ENCODE assay signal across 8 cellular contexts in the genomic region with DNA sequence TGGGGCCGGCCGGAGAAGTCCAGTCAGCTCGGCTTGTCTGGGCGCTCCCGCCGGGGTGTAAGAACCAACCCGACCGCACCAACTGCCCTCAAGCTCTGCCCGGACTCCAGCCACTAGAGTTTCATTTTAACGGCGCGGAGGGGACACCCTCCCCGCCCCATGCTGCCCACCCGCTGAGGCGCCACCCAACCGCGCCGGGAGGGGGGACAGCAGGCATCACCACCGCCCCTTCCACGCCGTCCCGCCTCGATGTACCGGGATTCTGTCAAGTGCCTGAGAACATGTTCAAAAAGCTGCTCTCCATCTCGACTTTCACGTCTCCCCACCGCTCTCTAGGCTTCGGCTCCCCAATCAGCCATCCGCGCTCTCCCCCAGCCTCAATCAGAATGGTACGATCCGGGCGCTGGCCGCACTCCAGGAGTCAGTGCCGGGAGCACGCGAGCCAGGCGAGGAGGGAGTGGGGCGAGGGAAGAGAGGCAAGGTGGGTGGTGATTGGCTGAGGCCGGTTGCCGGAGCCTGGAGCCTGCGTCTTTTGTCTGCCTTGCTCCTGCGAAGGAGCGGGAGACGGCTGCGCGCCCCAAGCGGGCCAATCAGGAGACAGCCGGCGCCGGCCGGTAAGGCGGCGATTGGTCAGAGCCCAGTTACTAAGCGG. TPM values are rescaled to one million over a fixed set of nuclear protein-coding genes. Genes with fewer than 3 reads are reported as not detected.
DNase-seq lines count a peak whose midpoint lies in the region; ATAC-seq, FAIRE-seq and TF ChIP-seq lines count a peak whose summit lies in the region.

TSS of gene PIK3R3 (minus strand) at position 101 of the 652 bp plus-strand sequence. CDS start 677 bp downstream, outside the sequence.

- peaks cover 17% of the 10 kb centered on the region for H3K27me3 ChIP-seq in HUES48 (ENCODE audit: control insufficient read depth, insufficient read depth, low read length)
- no peaks in the 10 kb centered on the region for H3K27me3 ChIP-seq in OCI-LY1 (ENCODE audit: insufficient read depth, low read length)
- no peaks in the 10 kb centered on the region for H3K27me3 ChIP-seq in endothelial cell of umbilical vein (ENCODE audit: control insufficient read depth in 2 of 2, insufficient read depth in 2 of 2, low read length in 2 of 2)

- no peaks in the 10 kb centered on the region; the same call in 1 of the 2 replicates for H3K79me2 ChIP-seq in OCI-LY1 (ENCODE audit: insufficient read depth, low read length)
- no peaks in the 10 kb centered on the region for H3K79me2 ChIP-seq in endothelial cell of umbilical vein (ENCODE audit: control insufficient read depth, insufficient read depth, low read length)

- peaks cover 20% of the 10 kb centered on the region for H3K4me1 ChIP-seq in HUES48 (ENCODE audit: control insufficient read depth, insufficient read depth, low read length)
- H3K4me1 ChIP-seq in OCI-LY1 (ENCODE audit: insufficient read depth, low read length, severe bottlenecking), result peaks cover 25% of the 10 kb centered on the region
- H3K4me1 ChIP-seq in endothelial cell of umbilical vein (ENCODE audit: control insufficient read depth, extremely low read depth, insufficient read depth, low read length), result peaks cover 24% of the 10 kb centered on the region

- H3K9me2 ChIP-seq in OCI-LY1 (ENCODE audit: low read depth, low read length), result no peaks in the 10 kb centered on the region

- TF ChIP-seq CTCF in OCI-LY1 (IDR thresholded peaks at IDR 0.05; ENCODE audit: low read length) (no peak), endothelial cell of umbilical vein (IDR thresholded peaks at IDR 0.05; ENCODE audit: extremely low read depth in 1 of 2, insufficient read depth in 1 of 2, low read depth in 1 of 2, low read length in 2 of 2) (no peak)

- CTCF ChIA-PET in endothelial cell of umbilical vein (lab: Charles Lee), result interaction anchor here (1.0 to 2.7 kb wide), 4 partner anchors 49 to 93 kb away, joined by 3 to 9 read pairs (median 8); no protein-coding TSS in a partner anchor

- H2AFZ ChIP-seq in OCI-LY1 (ENCODE audit: low read length) (peak within 1 kb of the TSS; percentile 82; the same call in 1 of the 2 replicates), endothelial cell of umbilical vein (ENCODE audit: low read depth, low read length) (peak within 1 kb of the TSS; percentile 85)

- peak; percentile 99 for TF ChIP-seq POLR2A in endothelial cell of umbilical vein (IDR thresholded peaks at IDR 0.05; ENCODE audit: low read depth, low read length)

- no peaks in the 10 kb centered on the region for H3K9me3 ChIP-seq in HUES48 (ENCODE audit: control insufficient read depth, insufficient read depth, low read length)
- no peaks in the 10 kb centered on the region for H3K9me3 ChIP-seq in OCI-LY1 (ENCODE audit: low read length)
- H3K9me3 ChIP-seq in endothelial cell of umbilical vein (replicated peaks; ENCODE audit: control insufficient read depth, insufficient read depth, low read length), result no peaks in the 10 kb centered on the region

- H3K9me1 ChIP-seq in endothelial cell of umbilical vein (replicated peaks; ENCODE audit: control insufficient read depth, extremely low read depth, insufficient read depth, low read length), result no peaks in the 10 kb centered on the region

- H3K36me3 ChIP-seq in HUES48 (ENCODE audit: control insufficient read depth, insufficient read depth, low read length) (no peaks in the 10 kb centered on the region), OCI-LY1 (ENCODE audit: insufficient read depth, low read length) (no peaks in the 10 kb centered on the region), endothelial cell of umbilical vein (ENCODE audit: control insufficient read depth in 2 of 2, extremely low read depth in 1 of 2, insufficient read depth in 2 of 2, low read length in 2 of 2) (no peaks in the 10 kb centered on the region)

- DNase-seq in Caki2 (ENCODE audit: low read depth) (peak; percentile 97), activated T-cell treated with anti-CD3 and anti-CD28 coated beads for 24 hours (ENCODE audit: low read depth) (peak; percentile 87), endothelial cell of umbilical vein (ENCODE audit: low read depth, low spot score) (peak; percentile 99), midbrain (lab: John Stamatoyannopoulos, UW) (peak; percentile 98)
- DNase-seq in stimulated activated CD8-positive, alpha-beta memory T cell treated with anti-CD3 and anti-CD28 coated beads, Interleukin-2, amount 100 ng/mL, for 1 hour (ENCODE audit: low read depth in 2 of 2), result peak; percentile 68 to 71

- H3K9ac ChIP-seq in HUES48 (ENCODE audit: low read depth, low read length), result peak within 1 kb of the TSS; percentile 98
- peak within 1 kb of the TSS; percentile 81 for H3K9ac ChIP-seq in OCI-LY1 (ENCODE audit: low read length)
- H3K9ac ChIP-seq in endothelial cell of umbilical vein (replicated peaks; ENCODE audit: extremely low read depth, insufficient read depth, low read length), result peak within 1 kb of the TSS; percentile 94

- H3K4me2 ChIP-seq in OCI-LY1 (ENCODE audit: low read length) (peak within 1 kb of the TSS; percentile 94), endothelial cell of umbilical vein (ENCODE audit: insufficient read depth, low read length) (peak within 1 kb of the TSS; percentile 94)

- peak within 1 kb of the TSS; percentile 75 for H3K4me3 ChIP-seq in HUES48 (ENCODE audit: low read depth, low read length)
- H3K4me3 ChIP-seq in OCI-LY1 (ENCODE audit: low read depth, low read length, poor library complexity, severe bottlenecking), result peak within 1 kb of the TSS; percentile 77
- peak within 1 kb of the TSS; percentile 79 to 99 (median 92) for H3K4me3 ChIP-seq in endothelial cell of umbilical vein (replicated peaks in 1 of 3; ENCODE audit: insufficient read depth in 1 of 3, low read depth in 1 of 3, low read length in 3 of 3)

- H4K20me1 ChIP-seq in OCI-LY1 (ENCODE audit: insufficient read depth, low read length) (no peaks in the 10 kb centered on the region), endothelial cell of umbilical vein (replicated peaks; ENCODE audit: control insufficient read depth, extremely low read depth, insufficient read depth, low read length) (no peaks in the 10 kb centered on the region)

- BruUV-seq in endothelial cell of umbilical vein (replicated peaks; lab: Mats Ljungman, UMichigan), result no TSS peak

- in situ Hi-C loops in Caki2 (cut with HindIII; ENCODE audit: low pct_unique_long_range_greater_than_20kb, low sequenced_read_pairs), result no loop called here

- FAIRE-seq in endothelial cell of umbilical vein (lab: Jason Lieb, UNC), result peak; percentile 91

- dilution Hi-C loops in endothelial cell of umbilical vein (cut with MboI; ENCODE audit: extremely low pct_ligation_motif_present, low sequenced_read_pairs), result no loop called here

- POLR2A ChIA-PET in endothelial cell of umbilical vein (lab: Charles Lee), result interaction anchor here (0.6 to 1.7 kb wide), 12 partner anchors 10 to 115 kb away, joined by 3 to 9 read pairs (median 3); partner anchors contain the start of gene RAD54L

- H3F3A ChIP-seq in OCI-LY1 (ENCODE audit: insufficient read depth, low read length), result no peaks in the 10 kb centered on the region

- H3K27ac ChIP-seq in HUES48 (ENCODE audit: low read depth, low read length) (peak within 1 kb of the TSS; percentile 99), OCI-LY1 (ENCODE audit: low read depth, low read length, poor library complexity, severe bottlenecking) (peak within 1 kb of the TSS; percentile 68), endothelial cell of umbilical vein (ENCODE audit: insufficient read depth, low read depth, low read length) (peak within 1 kb of the TSS; percentile 86)

- intact Hi-C loops in endothelial cell of umbilical vein (cut with micrococcal nuclease), result loop anchor here (1.0 to 5.0 kb wide), 5 partner anchors 34 to 445 kb away; partner anchors contain the start of genes GPBP1L1, LRRC41, MAST2 and TMEM69

- ATAC-seq in GM21390 (IDR thresholded peaks at IDR 0.05; ENCODE audit: unreplicated experiment), result peak; percentile 82

TF ChIP-seq in endothelial cell of umbilical vein, 7 proteins besides CTCF, POLR2A, EP300 and RAD21:
- TF ChIP-seq MYC (IDR thresholded peaks at IDR 0.05; ENCODE audit: low read depth, low read length) (peak; percentile 89), GATA2 (IDR thresholded peaks at IDR 0.05; ENCODE audit: insufficient read depth, insufficient read length, low read depth, low read length) (no peak), POLR2AphosphoS5 (IDR thresholded peaks at IDR 0.05; ENCODE audit: insufficient read depth, low read depth, low read length) (peak; percentile 99)
- TF ChIP-seq, protein P1, sequence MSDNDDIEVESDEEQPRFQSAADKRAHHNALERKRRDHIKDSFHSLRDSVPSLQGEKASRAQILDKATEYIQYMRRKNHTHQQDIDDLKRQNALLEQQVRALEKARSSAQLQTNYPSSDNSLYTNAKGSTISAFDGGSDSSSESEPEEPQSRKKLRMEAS (IDR thresholded peaks at IDR 0.05; ENCODE audit: insufficient read depth, insufficient read length), result peak; percentile 93

RNA-seq across cellular contexts. Expression of gene PIK3R3, which starts in this region (rescaled TPM):
- 0.30 and 0.52 TPM in 2 replicates for total RNA-seq in Caki2 (2014; rRNA removed; shearing (Covaris generic); ENCODE audit: low replicate concordance)
- total RNA-seq in endothelial cell of umbilical vein, result 14.3 and 14.6 TPM in 2 replicates
- polyA plus RNA-seq in endothelial cell of umbilical vein, result 6.1 and 7.5 TPM in 2 replicates
- polyA plus RNA-seq in endothelial cell of umbilical vein (2011; cell fraction: cytosol; rRNA removed), result 6.5 and 6.8 TPM in 2 replicates
- 9.9 and 10.5 TPM in 2 replicates for polyA plus RNA-seq in endothelial cell of umbilical vein (2011; cell fraction: nucleus; rRNA removed)
- 4.4 and 12.0 TPM in 2 replicates for polyA plus RNA-seq in endothelial cell of umbilical vein (2012)
- 19.7 and 19.8 TPM in 2 replicates for polyA minus RNA-seq in endothelial cell of umbilical vein
- polyA minus RNA-seq in endothelial cell of umbilical vein (2011; cell fraction: cytosol; rRNA and poly(A)+ RNA removed), result 17.0 TPM
- polyA minus RNA-seq in endothelial cell of umbilical vein (2011; cell fraction: nucleus; rRNA and poly(A)+ RNA removed), result 12.5 TPM in 2 replicates

Comparison
In these comparisons a context has a peak if more than half of its experiments do, and no peak if none do; other contexts are left out.
1. Peak in every context shown above with its lines: DNase-seq, ATAC-seq, H3K4me3 ChIP-seq and H3K27ac ChIP-seq.
2. RNA of gene PIK3R3 (total RNA-seq): 14.3 to 14.6 TPM in endothelial cell of umbilical vein; 0.30 to 0.52 TPM in Caki2; every median in the first group is over 10 times any median in the second.
3. Peak in DNase-seq in Caki2; RNA of the gene not detected or under 1 TPM.